Comparison of ENCODE assay signal across 16 cellular contexts in genomic region chr1:4411862-4412261, GRCh38.
DNase-seq lines count a peak whose midpoint lies in the region; ATAC-seq and TF ChIP-seq lines count a peak whose summit lies in the region.
"Had no signal": no experiment of that assay in that cellular context is flagged by ENCODE, and none has a peak within 500 bp of the region (broad histone marks: within the 10 kb centered on the region; RNA-seq: fewer than 3 reads in every experiment).

No MANE protein-coding gene starts in this region.

- H3K4me3 ChIP-seq in mammary epithelial cell (replicated peaks in 1 of 3; ENCODE audit: insufficient read depth in 1 of 3, low read depth in 2 of 3, low read length in 3 of 3) (no peak overlapping the region), breast epithelium (no peak overlapping the region), sigmoid colon (no peak overlapping the region), MG63 (no peak overlapping the region)

- no peaks in the 10 kb centered on the region for H3K36me3 Mint-ChIP-seq in activated T-helper 17 cell treated with anti-CD3 and anti-CD28 coated beads, Interleukin-2, amount 50 U/mL, for 72 hours (ENCODE audit: low read depth)
- H3K36me3 Mint-ChIP-seq: CD14-positive monocyte; CD8-positive, alpha-beta memory T cell had no signal

- 78% methylated on average over 15 of the region's 15 CpGs for WGBS in mammary epithelial cell (ENCODE audit: low coverage, missing lambda C conversion rate)
- WGBS in sigmoid colon, 2 donors = 91 to 95% methylated on average over 15 of the region's 15 CpGs

- BruUV-seq in mammary epithelial cell (replicated peaks; lab: Mats Ljungman, UMichigan) = no TSS peak

- in situ Hi-C loops in mammary epithelial cell (cut with MboI; ENCODE audit: low sequenced_read_pairs in 2 of 2) (no loop called here), SK-MEL-5 (cut with HindIII; ENCODE audit: low pct_unique_long_range_greater_than_20kb, low sequenced_read_pairs) (no loop called here)

- no peak for TF ChIP-seq EP300 in sigmoid colon (IDR thresholded peaks at IDR 0.05)

- no peak for ATAC-seq in activated T-helper 17 cell treated with anti-CD3 and anti-CD28 coated beads, Interleukin-2, amount 50 U/mL, for 72 hours (replicated peaks)

- no peaks in the 10 kb centered on the region for H3K4me1 Mint-ChIP-seq in activated T-helper 17 cell treated with anti-CD3 and anti-CD28 coated beads, Interleukin-2, amount 50 U/mL, for 72 hours
- H3K4me1 Mint-ChIP-seq: CD14-positive monocyte; CD8-positive, alpha-beta memory T cell had no signal

- H3K9me3 Mint-ChIP-seq in activated T-helper 17 cell treated with anti-CD3 and anti-CD28 coated beads, Interleukin-2, amount 50 U/mL, for 72 hours = no peaks in the 10 kb centered on the region

- no peak overlapping the region for H3K4me3 Mint-ChIP-seq in activated T-helper 17 cell treated with anti-CD3 and anti-CD28 coated beads, Interleukin-2, amount 50 U/mL, for 72 hours
- H3K4me3 Mint-ChIP-seq: CD14-positive monocyte; CD8-positive, alpha-beta memory T cell; HFFc6 had no signal

- no peak overlapping the region for H3K9ac ChIP-seq in mammary epithelial cell (ENCODE audit: insufficient read depth, low read length)

- TF ChIP-seq CTCF in mammary epithelial cell (conservative IDR thresholded peaks at IDR 0.05 in 1 of 2, IDR thresholded peaks at IDR 0.05 in 1 of 2; ENCODE audit: extremely low read depth in 1 of 2, insufficient read depth in 1 of 2, low read depth in 1 of 2, low read length in 2 of 2) (no peak), breast epithelium (IDR thresholded peaks at IDR 0.05) (no peak), sigmoid colon (IDR thresholded peaks at IDR 0.05) (no peak)

- intact Hi-C loops in mammary epithelial cell (cut with micrococcal nuclease) = no loop called here
- intact Hi-C loops in breast epithelium (cut with DNase I; ENCODE audit: low total_unique reads) = no loop called here
- intact Hi-C loops in sigmoid colon (cut with DNase I) = no loop called here

- DNase-seq in mammary epithelial cell (peak; percentile 5), breast epithelium (ENCODE audit: low spot score in 2 of 2) (no peak), HT1080 (ENCODE audit: low read depth) (peak; percentile 56), SK-MEL-5 (ENCODE audit: low read depth, low spot score) (peak; percentile 93), sigmoid colon (peak; percentile 7), MG63 (no peak), NOMO-1 treated with DMSO at 0.1 percent for 48 hours (lab: John Stamatoyannopoulos, UW; ENCODE audit: unreplicated experiment) (no peak)
- DNase-seq: BE2C; CD8-positive, alpha-beta memory T cell; DMS 273 treated with DMSO at 0.1 percent for 48 hours; DND-41; GF-D8; HCEC 1CT; HFFc6 had no signal

- no peaks in the 10 kb centered on the region for H3K4me1 ChIP-seq in mammary epithelial cell (ENCODE audit: insufficient read depth, low read length)
- no peaks in the 10 kb centered on the region for H3K4me1 ChIP-seq in breast epithelium
- no peaks in the 10 kb centered on the region for H3K4me1 ChIP-seq in sigmoid colon
- H3K4me1 ChIP-seq: BE2C had no signal

- H3K79me2 ChIP-seq in mammary epithelial cell (ENCODE audit: insufficient read depth, low read length) = no peaks in the 10 kb centered on the region

- peaks cover 10% of the 10 kb centered on the region for H3K27me3 Mint-ChIP-seq in activated T-helper 17 cell treated with anti-CD3 and anti-CD28 coated beads, Interleukin-2, amount 50 U/mL, for 72 hours

- no peak overlapping the region for H3K27ac Mint-ChIP-seq in activated T-helper 17 cell treated with anti-CD3 and anti-CD28 coated beads, Interleukin-2, amount 50 U/mL, for 72 hours
- H3K27ac Mint-ChIP-seq: CD14-positive monocyte; CD8-positive, alpha-beta memory T cell; HFFc6 had no signal

- dilution Hi-C loops in mammary epithelial cell (cut with HindIII; ENCODE audit: low sequenced_read_pairs) = no loop called here

- no peaks in the 10 kb centered on the region for H3K27me3 ChIP-seq in mammary epithelial cell (ENCODE audit: insufficient read depth, low read length)
- H3K27me3 ChIP-seq in breast epithelium = no peaks in the 10 kb centered on the region
- no peaks in the 10 kb centered on the region for H3K27me3 ChIP-seq in sigmoid colon
- H3K27me3 ChIP-seq in MG63 = no peaks in the 10 kb centered on the region
- H3K27me3 ChIP-seq: BE2C had no signal

- H3K9me3 ChIP-seq in mammary epithelial cell (replicated peaks; ENCODE audit: insufficient read depth, low read length) (peaks cover 17% of the 10 kb centered on the region), breast epithelium (no peaks in the 10 kb centered on the region), sigmoid colon (no peaks in the 10 kb centered on the region), MG63 (no peaks in the 10 kb centered on the region)
- H3K9me3 ChIP-seq: BE2C had no signal

- TF ChIP-seq POLR2A in breast epithelium (IDR thresholded peaks at IDR 0.05) (no peak), sigmoid colon (IDR thresholded peaks at IDR 0.05) (no peak)

- CTCF ChIA-PET in mammary epithelial cell (lab: Charles Lee; ENCODE audit: low non-redundant PET) = interaction anchor here (0.8 kb wide), 1 partner anchor 1203 kb away, joined by 4 read pairs; no protein-coding TSS in a partner anchor

- no peak overlapping the region for H2AFZ ChIP-seq in mammary epithelial cell (ENCODE audit: low read depth, low read length)

- H3K36me3 ChIP-seq in mammary epithelial cell (ENCODE audit: insufficient read depth, low read length) = no peaks in the 10 kb centered on the region
- no peaks in the 10 kb centered on the region for H3K36me3 ChIP-seq in breast epithelium
- no peaks in the 10 kb centered on the region for H3K36me3 ChIP-seq in sigmoid colon
- H3K36me3 ChIP-seq in MG63 = no peaks in the 10 kb centered on the region
- H3K36me3 ChIP-seq: BE2C had no signal

- H3K27ac ChIP-seq in mammary epithelial cell (ENCODE audit: insufficient read depth, low read depth, low read length) (no peak overlapping the region), breast epithelium (no peak overlapping the region), sigmoid colon (no peak overlapping the region)

- H3K4me2 ChIP-seq in mammary epithelial cell (ENCODE audit: insufficient read depth, low read depth, low read length) = no peak overlapping the region

- no peaks in the 10 kb centered on the region for H4K20me1 ChIP-seq in mammary epithelial cell (ENCODE audit: insufficient read depth, low read length)

Comparison
In these comparisons a context has a peak if more than half of its experiments do, and no peak if none do; other contexts are left out.
1. DNase-seq: peak in mammary epithelial cell (single experiment), HT1080 (single experiment), SK-MEL-5 (single experiment) and sigmoid colon (single experiment); none in breast epithelium (0 of 2), MG63 (single experiment) and NOMO-1 treated with DMSO at 0.1 percent for 48 hours (single experiment).